In genomic region chr2:211351998-211352397, GRCh38 we compare ENCODE assay signal across 15 cellular contexts.
DNase-seq lines count a peak whose midpoint lies in the region; ATAC-seq, FAIRE-seq and TF ChIP-seq lines count a peak whose summit lies in the region.
"Had no signal": no experiment of that assay in that cellular context is flagged by ENCODE, and none has a peak within 500 bp of the region (broad histone marks: within the 10 kb centered on the region; RNA-seq: fewer than 3 reads in every experiment).

No MANE protein-coding gene starts in this region.

- no peaks in the 10 kb centered on the region for H3K9me3 ChIP-seq in BE2C
- H3K9me3 ChIP-seq in MG63 = no peaks in the 10 kb centered on the region
- H3K9me3 ChIP-seq: adrenal gland had no signal

- H3K4me3 ChIP-seq in BE2C (ENCODE audit: low read depth, low read length) = no peak overlapping the region
- H3K4me3 ChIP-seq in MG63 = no peak overlapping the region
- H3K4me3 ChIP-seq: adrenal gland had no signal

- ATAC-seq in GM21619 (IDR thresholded peaks at IDR 0.05; ENCODE audit: unreplicated experiment) (no peak), HG02938 (IDR thresholded peaks at IDR 0.05; ENCODE audit: unreplicated experiment) (no peak)
- ATAC-seq: stimulated activated effector memory CD8-positive, alpha-beta T cell treated with anti-CD3 and anti-CD28 coated beads, Interleukin-12 subunit alpha, Interleukin-12 subunit beta, amount 100 ng/mL, for 72 hours had no signal

- H3K4me1 ChIP-seq in BE2C = peaks cover 3% of the 10 kb centered on the region; the same call in 1 of the 2 replicates
- H3K4me1 ChIP-seq: adrenal gland had no signal

- no peaks in the 10 kb centered on the region for H3K36me3 ChIP-seq in BE2C
- no peaks in the 10 kb centered on the region for H3K36me3 ChIP-seq in MG63
- H3K36me3 ChIP-seq: adrenal gland, WERI-Rb-1 had no signal

- FAIRE-seq in RCC 7860 (lab: Jason Lieb, UNC) = no peak
- FAIRE-seq: frontal cortex, H54 had no signal

- no peak for TF ChIP-seq CTCF in BE2C (IDR thresholded peaks at IDR 0.05; ENCODE audit: low read depth, low read length)

- in situ Hi-C loops in SK-MEL-5 (cut with HindIII; ENCODE audit: low pct_unique_long_range_greater_than_20kb, low sequenced_read_pairs) = no loop called here

- no peaks in the 10 kb centered on the region for H3K27me3 ChIP-seq in BE2C
- no peaks in the 10 kb centered on the region for H3K27me3 ChIP-seq in MG63
- H3K27me3 ChIP-seq: adrenal gland had no signal

- DNase-seq in BE2C (peak; percentile 70), MG63 (peak; percentile 26), SK-MEL-5 (ENCODE audit: low read depth, low spot score) (peak; percentile 1), medulla oblongata (ENCODE audit: extremely low spot score) (peak; percentile 41), RCC 7860 (ENCODE audit: low spot score) (no peak)
- no peak for DNase-seq in stimulated activated CD4-positive, alpha-beta T cell treated with anti-CD3 and anti-CD28 coated beads, Interleukin-15, amount 100 ng/mL, for 24 hours
- DNase-seq: NCI-H187 treated with DMSO at 0.1 percent for 48 hours; stimulated activated CD4-positive, alpha-beta T cell treated with anti-CD3 and anti-CD28 coated beads, Interleukin-1b, Interleukin-23, amount 100 ng/mL, for 48 hours; WERI-Rb-1 had no signal

Comparison
In these comparisons a context has a peak if more than half of its experiments do, and no peak if none do; other contexts are left out.
1. DNase-seq: peak in BE2C (single experiment), MG63 (single experiment), SK-MEL-5 (single experiment) and medulla oblongata (single experiment); none in stimulated activated CD4-positive, alpha-beta T cell treated with anti-CD3 and anti-CD28 coated beads, Interleukin-15, amount 100 ng/mL, for 24 hours (single experiment) and RCC 7860 (single experiment).